In the genomic region with DNA sequence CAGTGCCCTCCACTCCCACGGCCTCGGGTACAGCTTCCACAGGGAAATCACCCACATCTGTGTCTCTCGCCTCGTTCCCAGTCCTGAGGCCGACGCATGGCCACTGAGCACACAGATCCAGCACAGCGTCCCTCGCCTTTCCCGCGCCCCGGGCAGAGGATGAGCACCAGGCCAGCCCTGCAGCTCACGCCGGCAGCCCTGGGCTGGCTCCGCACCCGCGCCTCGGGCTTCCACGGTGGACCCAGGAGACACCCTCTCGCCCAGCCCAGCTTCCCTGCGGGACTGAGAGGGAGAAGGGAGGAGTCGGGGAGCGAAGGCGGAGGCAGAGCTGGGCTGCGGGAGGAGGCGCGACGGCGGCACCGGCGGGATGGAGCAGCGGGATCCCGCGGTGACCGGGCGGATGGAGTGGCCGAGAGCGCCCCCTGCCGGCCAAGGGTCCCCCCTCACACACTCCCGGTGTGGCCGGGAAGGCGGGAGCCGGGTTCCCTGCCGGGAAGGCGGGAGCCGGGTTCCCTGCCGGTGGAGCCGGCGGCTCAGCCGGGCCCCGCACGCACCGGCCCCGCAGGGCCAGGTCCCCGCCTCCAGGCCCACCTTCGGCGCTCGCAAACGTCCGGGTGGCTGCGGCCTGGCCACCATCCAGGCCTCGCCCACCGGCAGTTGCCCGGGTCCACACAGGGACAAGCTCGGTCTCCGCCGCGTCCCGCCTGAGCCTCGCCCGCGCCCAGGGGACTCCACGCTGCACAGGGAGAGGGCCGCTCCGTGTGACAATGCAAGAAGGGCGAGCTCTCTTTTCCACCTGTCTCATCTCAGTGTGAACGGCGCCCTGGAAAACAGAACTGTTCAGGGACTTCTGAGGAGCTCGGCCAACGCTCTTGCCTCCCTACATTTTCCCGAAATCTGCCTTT, we compare ENCODE assay signal across 8 cellular contexts.
A peak's percentile ranks its signal among the peaks of the same experiment; 100 is the strongest.
DNase-seq lines count a peak whose midpoint lies in the region; ATAC-seq, FAIRE-seq and TF ChIP-seq lines count a peak whose summit lies in the region.

No MANE protein-coding gene starts in this region.

- intact Hi-C loops in MCF 10A (cut with micrococcal nuclease): loop anchor here (1.0 to 10.0 kb wide), 6 partner anchors 69 to 560 kb away; no protein-coding TSS in a partner anchor

- H3K27me3 Mint-ChIP-seq in MCF 10A (ENCODE audit: insufficient read depth, unreplicated experiment): peaks cover 12% of the 10 kb centered on the region

- no peak for TF ChIP-seq POLR2A in GM12892 (IDR thresholded peaks at IDR 0.05; ENCODE audit: low read depth, low read length)

- H3K36me3 Mint-ChIP-seq in MCF 10A (ENCODE audit: insufficient read depth, unreplicated experiment): no peaks in the 10 kb centered on the region

- H3K36me3 ChIP-seq in skeletal muscle satellite cell (ENCODE audit: insufficient read depth, low read length): no peaks in the 10 kb centered on the region

- CTCF ChIA-PET in MCF 10A (lab: Yijun Ruan, JAX): interaction anchor here (0.5 to 5.9 kb wide), 101 partner anchors 10 to 1616 kb away, joined by 3 to 309 read pairs (median 4); a partner anchor contains a TSS

- H3K9me3 ChIP-seq in iPS-18c (ENCODE audit: control insufficient read depth, insufficient read depth, low read length) (no peaks in the 10 kb centered on the region), skeletal muscle satellite cell (replicated peaks; ENCODE audit: low read length) (no peaks in the 10 kb centered on the region)

- peak overlapping the region; percentile 69 for H3K9ac ChIP-seq in skeletal muscle satellite cell (ENCODE audit: low read depth, low read length)

- DNase-seq in GM12892 (ENCODE audit: insufficient read length) (peak; percentile 80), NCI-H1436 (lab: John Stamatoyannopoulos, UW) (peak; percentile 51), UCSD-AML1 (lab: John Stamatoyannopoulos, UW; ENCODE audit: unreplicated experiment) (peak; percentile 16), MCF 10A (ENCODE audit: unreplicated experiment) (peak; percentile 78), COLO829 (ENCODE audit: low spot score) (no peak)

- BruUV-seq in MCF 10A (replicated peaks; lab: Mats Ljungman, UMichigan): no TSS peak

- FAIRE-seq in GM12892 (lab: Jason Lieb, UNC): peak; percentile 84

- POLR2A ChIA-PET in MCF 10A (lab: Yijun Ruan, JAX): interaction anchor here (0.8 to 2.5 kb wide), 13 partner anchors 40 to 495 kb away, joined by 3 to 19 read pairs (median 3); no protein-coding TSS in a partner anchor

- peaks cover 7% of the 10 kb centered on the region for H3K4me1 Mint-ChIP-seq in MCF 10A (ENCODE audit: insufficient read depth, unreplicated experiment)

- peaks cover 28% of the 10 kb centered on the region for H3K27me3 ChIP-seq in skeletal muscle satellite cell (ENCODE audit: control insufficient read depth, insufficient read depth, low read length)

- TF ChIP-seq CTCF in MCF 10A (IDR thresholded peaks at IDR 0.05; ENCODE audit: unreplicated experiment): peak; percentile 87

- H3K4me1 ChIP-seq in skeletal muscle satellite cell (ENCODE audit: control insufficient read depth, insufficient read depth, low read length): peaks cover 12% of the 10 kb centered on the region

- H3K4me2 ChIP-seq in skeletal muscle satellite cell (ENCODE audit: low read length): peak overlapping the region; percentile 84

- peak overlapping the region; percentile 72 for H3K27ac Mint-ChIP-seq in MCF 10A (ENCODE audit: low read depth, unreplicated experiment)

- H3K4me3 ChIP-seq in iPS-18c (ENCODE audit: insufficient read depth, low read depth, low read length): peak overlapping the region; percentile 61
- H3K4me3 ChIP-seq in skeletal muscle satellite cell (ENCODE audit: low read length): peak overlapping the region; percentile 74

- peak; percentile 82 for ATAC-seq in HG02759 (IDR thresholded peaks at IDR 0.05; ENCODE audit: unreplicated experiment)

- peak overlapping the region; percentile 78 for H3K4me3 Mint-ChIP-seq in MCF 10A (ENCODE audit: unreplicated experiment)

- H3K9me3 Mint-ChIP-seq in MCF 10A (ENCODE audit: unreplicated experiment): no peaks in the 10 kb centered on the region
